9 cellular contexts compared by ENCODE assay signal in genomic region chr2:70433315-70433714, GRCh38.
"Had no signal": no experiment of that assay in that cellular context is flagged by ENCODE, and none has a peak within 500 bp of the region (broad histone marks: within the 10 kb centered on the region; RNA-seq: fewer than 3 reads in every experiment).

No MANE protein-coding gene starts in this region.

- H3K4me3 ChIP-seq: GM23338 had no signal

- FAIRE-seq: H1, H54 had no signal

- H3K4me2 ChIP-seq: GM23338, KMS-11 had no signal

- H3K9ac ChIP-seq: KMS-11 had no signal

- ATAC-seq: GM23338 had no signal

- DNase-seq: H9, HCEC 1CT, IMR-90, KBM-7 had no signal

- H2AFZ ChIP-seq: GM23338 had no signal

- H3K27ac ChIP-seq: HL-60, KMS-11 had no signal
